ENCODE assay signal across 23 cellular contexts in genomic region chr16:86762035-86762550, GRCh38.
DNase-seq lines count a peak whose midpoint lies in the region; ATAC-seq and TF ChIP-seq lines count a peak whose summit lies in the region.
"Had no signal": no experiment of that assay in that cellular context is flagged by ENCODE, and none has a peak within 500 bp of the region (broad histone marks: within the 10 kb centered on the region; RNA-seq: fewer than 3 reads in every experiment).

No MANE protein-coding gene starts in this region.

- H3K27ac ChIP-seq in IMR-90 (ENCODE audit: insufficient read depth, low read length) (no peak overlapping the region), osteoblast (ENCODE audit: low read depth, low read length) (no peak overlapping the region), transverse colon (no peak overlapping the region)
- H3K27ac ChIP-seq: PC-9 had no signal

- H2BK5ac ChIP-seq in IMR-90 (ENCODE audit: low read depth, low read length, poor library complexity, severe bottlenecking) = no peak overlapping the region

- H3K4ac ChIP-seq in IMR-90 (ENCODE audit: low read depth, low read length) = peak overlapping the region; percentile 1; the same call in 1 of the 2 replicates

- H3K27me3 ChIP-seq in IMR-90 (ENCODE audit: control insufficient read depth, insufficient read depth, low read length) (no peaks in the 10 kb centered on the region; the same call in 1 of the 2 replicates), osteoblast (ENCODE audit: insufficient read depth, low read length) (no peaks in the 10 kb centered on the region), transverse colon (peaks cover 55% of the 10 kb centered on the region)

- no peaks in the 10 kb centered on the region for H3K79me1 ChIP-seq in IMR-90 (ENCODE audit: low read depth in 1 of 2, low read length in 2 of 2)

- H4K20me1 ChIP-seq in IMR-90 (ENCODE audit: insufficient read depth, low read length) = no peaks in the 10 kb centered on the region
- H4K20me1 ChIP-seq in osteoblast (ENCODE audit: insufficient read depth, low read length) = no peaks in the 10 kb centered on the region

- H4K91ac ChIP-seq in IMR-90 (ENCODE audit: insufficient read depth, low read depth, low read length) = no peak overlapping the region

- H3K9me1 ChIP-seq in IMR-90 (ENCODE audit: insufficient read depth, low read length) = no peaks in the 10 kb centered on the region

- intact Hi-C loops in IMR-90 (cut with micrococcal nuclease) = loop anchor here (10.0 kb wide), 1 partner anchor 303 kb away; no protein-coding TSS in a partner anchor
- intact Hi-C loops in transverse colon (cut with DNase I; ENCODE audit: low total_unique reads) = no loop called here

- H3K4me3 ChIP-seq in AG04449 (ENCODE audit: low read depth, low read length) (peak overlapping the region; percentile 47), IMR-90 (ENCODE audit: insufficient read depth, low read depth, low read length) (peak overlapping the region; percentile 13; the same call in 1 of the 2 replicates), choroid plexus epithelial cell (ENCODE audit: low read depth, low read length) (peak overlapping the region; percentile 47), osteoblast (ENCODE audit: insufficient read depth, low read length) (peak overlapping the region; percentile 55), transverse colon (no peak overlapping the region)
- H3K4me3 ChIP-seq: PC-9 had no signal

- no peaks in the 10 kb centered on the region for H3K36me3 ChIP-seq in IMR-90 (ENCODE audit: control insufficient read depth, insufficient read depth, low read length)
- no peaks in the 10 kb centered on the region for H3K36me3 ChIP-seq in osteoblast (ENCODE audit: insufficient read depth, low read length)
- H3K36me3 ChIP-seq in transverse colon = no peaks in the 10 kb centered on the region

- H3K9me3 ChIP-seq in IMR-90 (ENCODE audit: control insufficient read depth, insufficient read depth, low read length) = no peaks in the 10 kb centered on the region
- H3K9me3 ChIP-seq in osteoblast (ENCODE audit: low read depth, low read length) = no peaks in the 10 kb centered on the region
- H3K9me3 ChIP-seq in transverse colon = no peaks in the 10 kb centered on the region

- H3K4me2 ChIP-seq in IMR-90 (ENCODE audit: low read depth, low read length) (peak overlapping the region; percentile 60), osteoblast (ENCODE audit: insufficient read depth, low read length) (peak overlapping the region; percentile 72)
- H3K4me2 ChIP-seq: PC-9 had no signal

- H4K8ac ChIP-seq in IMR-90 (ENCODE audit: low read depth in 2 of 2, low read length in 2 of 2) = 0 out of 4 replicates have a peak overlapping the region, but pooled peaks of 1 of the 2 experiments have one; percentile 14

- no peak overlapping the region for H2AK5ac ChIP-seq in IMR-90 (ENCODE audit: low read depth, low read length)

- CTCF ChIA-PET in AG04449 (lab: Yijun Ruan, JAX) = interaction anchor here (0.7 to 4.4 kb wide), 13 partner anchors 10 to 301 kb away, joined by 3 to 40 read pairs (median 4); no protein-coding TSS in a partner anchor
- CTCF ChIA-PET in IMR-90 (lab: Yijun Ruan, JAX) = interaction anchor here (0.6 kb wide), 1 partner anchor 125 kb away, joined by 3 read pairs; no protein-coding TSS in a partner anchor

- no peaks in the 10 kb centered on the region for H3K79me2 ChIP-seq in osteoblast (ENCODE audit: insufficient read depth, low read length)

- in situ Hi-C loops in IMR-90 (cut with MboI; ENCODE audit: low sequenced_read_pairs) = no loop called here
- in situ Hi-C loops in transverse colon (cut with MboI; ENCODE audit: low pct_ligation_motif_present in 1 of 4, low pct_unique_long_range_greater_than_20kb in 1 of 4, low sequenced_read_pairs in 3 of 4) = no loop called here

- H3K18ac ChIP-seq in IMR-90 (ENCODE audit: low read depth, low read length) = no peak overlapping the region

- no TSS peak for BruUV-seq in IMR-90 (replicated peaks; lab: Mats Ljungman, UMichigan)

- H3K56ac ChIP-seq in IMR-90 (ENCODE audit: extremely low read depth, insufficient read depth, low read length) = no peak overlapping the region

- H3K23ac ChIP-seq in IMR-90 (ENCODE audit: low read depth, low read length) = no peak overlapping the region

- H2BK15ac ChIP-seq in IMR-90 (ENCODE audit: low read depth, low read length) = no peak overlapping the region

- TF ChIP-seq CTCF in AG04449 (IDR thresholded peaks at IDR 0.05; ENCODE audit: insufficient read depth, low read length, missing control alignments) (no peak), IMR-90 (conservative IDR thresholded peaks at IDR 0.05; ENCODE audit: low read depth, low read length) (no peak), choroid plexus epithelial cell (conservative IDR thresholded peaks at IDR 0.05; ENCODE audit: low read depth, low read length) (no peak), osteoblast (IDR thresholded peaks at IDR 0.05; ENCODE audit: extremely low read depth, low read depth, low read length) (no peak), transverse colon (IDR thresholded peaks at IDR 0.05) (no peak)

- no peak overlapping the region for H2BK20ac ChIP-seq in IMR-90 (ENCODE audit: low read depth, low read length)

- no peak for TF ChIP-seq EP300 in transverse colon (IDR thresholded peaks at IDR 0.05; ENCODE audit: low read depth)

- dilution Hi-C loops in IMR-90 (cut with HindIII; ENCODE audit: low sequenced_read_pairs, unreplicated experiment) = no loop called here

- no peak for TF ChIP-seq RAD21 in IMR-90 (IDR thresholded peaks at IDR 0.05; ENCODE audit: low read length)

- DNase-seq in AG04449 (ENCODE audit: low read depth, low spot score) (no peak), IMR-90 (no peak), choroid plexus epithelial cell (ENCODE audit: low read depth) (no peak), osteoblast (ENCODE audit: insufficient read length, low spot score, missing footprints) (no peak), occipital lobe (lab: John Stamatoyannopoulos, UW) (no peak), transverse colon (no peak), NCI-H2107 treated with DMSO at 0.1 percent for 48 hours (lab: John Stamatoyannopoulos, UW; ENCODE audit: unreplicated experiment) (no peak), NCI-H82 treated with DMSO at 0.1 percent for 48 hours (lab: John Stamatoyannopoulos, UW; ENCODE audit: unreplicated experiment) (no peak)
- DNase-seq: activated CD4-positive, CD25-positive, alpha-beta regulatory T cell treated with anti-CD3 and anti-CD28 coated beads, Interleukin-2, amount 50 U/mL, for 72 hours; activated naive CD8-positive, alpha-beta T cell treated with anti-CD3 and anti-CD28 coated beads, Interleukin-2, amount 50 U/mL, for 24 hours; CD8-positive, alpha-beta memory T cell; central memory CD4-positive, alpha-beta T cell; DND-41; effector CD8-positive, alpha-beta T cell; hippocampal formation; KG1; NCI-H1417; NCI-H2171; NCI-H82; nephron progenitor cell; PC-9; T1000 had no signal

- H2BK120ac ChIP-seq in IMR-90 (ENCODE audit: low read depth, low read length) = peak overlapping the region; percentile 24; the same call in 1 of the 2 replicates

- no peak overlapping the region for H3K9ac ChIP-seq in IMR-90 (ENCODE audit: low read depth, low read length)

- POLR2A ChIA-PET in AG04449 (lab: Yijun Ruan, JAX) = no interaction called here
- POLR2A ChIA-PET in IMR-90 (lab: Charles Lee; ENCODE audit: unreplicated experiment) = no interaction called here

- no peak overlapping the region for H4K5ac ChIP-seq in IMR-90 (ENCODE audit: low read depth, low read length)

- H2AFZ ChIP-seq in IMR-90 (replicated peaks; ENCODE audit: low read length, poor library complexity) (peak overlapping the region; percentile 55), osteoblast (ENCODE audit: low read length) (no peak overlapping the region)
- H2AFZ ChIP-seq: PC-9 had no signal

- peaks cover 6% of the 10 kb centered on the region; the same call in 1 of the 2 replicates for H3K4me1 ChIP-seq in IMR-90 (ENCODE audit: control insufficient read depth, insufficient read depth, low read length)
- peaks cover 13% of the 10 kb centered on the region for H3K4me1 ChIP-seq in osteoblast (ENCODE audit: insufficient read depth, low read length)
- no peaks in the 10 kb centered on the region for H3K4me1 ChIP-seq in transverse colon

- no peak overlapping the region for H3K14ac ChIP-seq in IMR-90 (replicated peaks; ENCODE audit: low read depth, low read length)

- TF ChIP-seq POLR2A in IMR-90 (IDR thresholded peaks at IDR 0.05; ENCODE audit: low read depth, low read length) = no peak
- no peak for TF ChIP-seq POLR2A in transverse colon (IDR thresholded peaks at IDR 0.05)

- peak overlapping the region; percentile 22 for H2AK9ac ChIP-seq in IMR-90 (replicated peaks; ENCODE audit: low read depth, low read length, poor library complexity)

- WGBS in IMR-90 (ENCODE audit: extremely low coverage in 2 of 2, insufficient read length in 1 of 2), 2 experiments = 62% methylated on average over 6 of the region's 10 CpGs; no CpG with 5 or more reads in 1 of the 2 experiments
- WGBS in transverse colon (ENCODE audit: low coverage in 1 of 2), 2 donors = 46 to 58% methylated on average over 7 to 10 of the region's 10 CpGs

- no peak for ATAC-seq in IMR-90 (ENCODE audit: low read depth)
- ATAC-seq: activated naive CD8-positive, alpha-beta T cell treated with anti-CD3 and anti-CD28 coated beads, Interleukin-2, amount 50 U/mL, for 24 hours; activated T-helper 17 cell treated with anti-CD3 and anti-CD28 coated beads, Interleukin-2, amount 50 U/mL, for 72 hours had no signal

TF ChIP-seq in IMR-90, 13 proteins besides CTCF, POLR2A, EP300 and RAD21 (continues in another document):
- TF ChIP-seq FOS (IDR thresholded peaks at IDR 0.05; ENCODE audit: low read depth, low read length) (no peak), RCOR1 (IDR thresholded peaks at IDR 0.05; ENCODE audit: insufficient replicate concordance, low read length) (no peak), SMC3 (IDR thresholded peaks at IDR 0.05; ENCODE audit: low read depth, low read length) (no peak), CEBPB (IDR thresholded peaks at IDR 0.05; ENCODE audit: low read depth, low read length) (no peak), RFX5 (IDR thresholded peaks at IDR 0.05; ENCODE audit: low read depth, low read length) (no peak), MXI1 (IDR thresholded peaks at IDR 0.05; ENCODE audit: borderline replicate concordance, low read depth, low read length) (no peak), USF2 (IDR thresholded peaks at IDR 0.05; ENCODE audit: low read depth, low read length) (no peak), MAFK (IDR thresholded peaks at IDR 0.05; ENCODE audit: low read depth, low read length) (no peak), NFE2L2 (IDR thresholded peaks at IDR 0.05; ENCODE audit: low read depth, low read length) (no peak)

Comparison
In these comparisons a context has a peak if more than half of its experiments do, and no peak if none do; other contexts are left out.
1. H3K4me3 ChIP-seq: peak in AG04449 (single experiment), IMR-90 (single experiment), choroid plexus epithelial cell (single experiment) and osteoblast (single experiment); none in transverse colon (0 of 4).